In the genomic region with DNA sequence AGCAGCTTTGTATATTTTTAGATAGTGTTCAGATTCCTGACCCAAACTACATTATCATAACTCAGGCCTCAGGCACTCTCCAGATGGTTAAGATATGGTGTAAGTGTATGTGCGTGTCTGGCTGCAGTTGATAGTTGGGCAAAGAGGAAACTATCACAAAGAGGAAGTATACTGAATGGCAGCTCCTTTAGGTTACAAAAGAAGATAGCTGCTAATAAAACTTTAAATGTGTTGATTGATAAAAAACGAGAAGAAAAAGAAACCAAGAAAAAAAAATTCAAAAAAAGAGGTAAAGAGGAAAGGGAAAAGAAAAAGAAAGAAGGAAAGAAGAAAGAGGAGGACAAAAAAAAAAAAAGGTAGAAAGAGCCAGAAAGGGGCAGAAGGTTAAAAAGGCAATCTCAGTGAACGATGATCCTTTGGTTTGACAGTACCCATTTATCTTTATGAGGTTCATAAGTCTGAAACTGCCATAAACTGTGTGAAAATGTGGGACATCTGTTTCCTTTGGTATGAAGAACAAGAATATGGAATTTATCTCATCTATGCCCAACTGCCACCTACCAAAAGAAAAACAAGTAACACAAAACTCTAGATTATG, we compare ENCODE assay signal across 8 cellular contexts. TPM values are rescaled to one million over a fixed set of nuclear protein-coding genes. Genes with fewer than 3 reads are reported as not detected.
DNase-seq lines count a peak whose midpoint lies in the region; ATAC-seq and TF ChIP-seq lines count a peak whose summit lies in the region.

No MANE protein-coding gene starts in this region.

- no peaks in the 10 kb centered on the region for H3K27me3 ChIP-seq in CD8-positive, alpha-beta T cell (ENCODE audit: insufficient read depth, low read length)

- peaks cover 3% of the 10 kb centered on the region for H3K4me1 ChIP-seq in CD8-positive, alpha-beta T cell (ENCODE audit: insufficient read depth, low read length)

- H3K36me3 ChIP-seq in CD8-positive, alpha-beta T cell (ENCODE audit: insufficient read depth, low read length), result no peaks in the 10 kb centered on the region

- ATAC-seq in GM21717 (IDR thresholded peaks at IDR 0.05; ENCODE audit: unreplicated experiment) (peak; percentile 67), HG03442 (IDR thresholded peaks at IDR 0.05; ENCODE audit: unreplicated experiment) (no peak)
- no peak for ATAC-seq in CD8-positive, alpha-beta T cell

- no peaks in the 10 kb centered on the region for H3K9me3 ChIP-seq in CD8-positive, alpha-beta T cell (ENCODE audit: low read length)

- intact Hi-C loops in Calu3 (cut with micrococcal nuclease; ENCODE audit: unreplicated experiment), result no loop called here
- intact Hi-C loops in CD8-positive, alpha-beta T cell (cut with DNase I, micrococcal nuclease), result no loop called here

- TF ChIP-seq CTCF in NB4 (IDR thresholded peaks at IDR 0.05; ENCODE audit: low read depth, low read length) (no peak), fibroblast of pulmonary artery (IDR thresholded peaks at IDR 0.05; ENCODE audit: low read length, missing control alignments) (no peak), Calu3 (IDR thresholded peaks at IDR 0.05; ENCODE audit: unreplicated experiment) (no peak)
- no peak for TF ChIP-seq CTCF in CD8-positive, alpha-beta T cell (IDR thresholded peaks at IDR 0.05)

- BruUV-seq in Calu3 (replicated peaks; lab: Mats Ljungman, UMichigan), result no TSS peak

- CTCF ChIA-PET in Calu3 (lab: Charles Lee), result interaction anchor here (0.6 to 0.7 kb wide), 2 partner anchors 10 to 64 kb away, joined by 4 read pairs; no protein-coding TSS in a partner anchor
- CTCF ChIA-PET in CD8-positive, alpha-beta T cell (lab: Charles Lee), result no interaction called here

- no peak overlapping the region for H3K27ac ChIP-seq in CD8-positive, alpha-beta T cell (ENCODE audit: low read depth, low read length)

- POLR2A ChIA-PET in CD8-positive, alpha-beta T cell (lab: Charles Lee), result no interaction called here

- H3K4me3 Mint-ChIP-seq in Calu3 (ENCODE audit: low read depth, unreplicated experiment), result no peak overlapping the region
- H3K4me3 Mint-ChIP-seq in CD8-positive, alpha-beta T cell, result no peak overlapping the region

- peak; percentile 62 for DNase-seq in DMS 273 (lab: John Stamatoyannopoulos, UW; ENCODE audit: unreplicated experiment)
- peak; percentile 96 for DNase-seq in NB4 (ENCODE audit: low read depth)
- peak; percentile 50 for DNase-seq in fibroblast of pulmonary artery (ENCODE audit: low read depth)
- no peak for DNase-seq in Calu3
- DNase-seq in CD8-positive, alpha-beta T cell, result no peak
- DNase-seq in NCI-H1694 treated with DMSO at 0.1 percent for 48 hours (lab: John Stamatoyannopoulos, UW), result no peak

- H3K27ac Mint-ChIP-seq in Calu3 (ENCODE audit: unreplicated experiment), result no peak overlapping the region
- H3K27ac Mint-ChIP-seq in CD8-positive, alpha-beta T cell, result no peak overlapping the region

- no peaks in the 10 kb centered on the region for H3K36me3 Mint-ChIP-seq in Calu3 (ENCODE audit: insufficient read depth, unreplicated experiment)
- peaks cover 37% of the 10 kb centered on the region for H3K36me3 Mint-ChIP-seq in CD8-positive, alpha-beta T cell

- peaks cover 20% of the 10 kb centered on the region for H3K4me1 Mint-ChIP-seq in Calu3 (ENCODE audit: low read depth, unreplicated experiment)
- peaks cover 45% of the 10 kb centered on the region for H3K4me1 Mint-ChIP-seq in CD8-positive, alpha-beta T cell (ENCODE audit: low read depth)

- H3K4me3 ChIP-seq in NB4 (ENCODE audit: low read depth, low read length) (peak overlapping the region; percentile 12), fibroblast of pulmonary artery (replicated peaks; ENCODE audit: low read depth, low read length) (no peak overlapping the region)
- no peak overlapping the region for H3K4me3 ChIP-seq in CD8-positive, alpha-beta T cell (ENCODE audit: low read depth, low read length)

- TF ChIP-seq POLR2A in NB4 (IDR thresholded peaks at IDR 0.05; ENCODE audit: extremely low read depth, insufficient read length), result peak; percentile 16

- no peaks in the 10 kb centered on the region for H3K9me3 Mint-ChIP-seq in Calu3 (ENCODE audit: low read depth, unreplicated experiment)
- H3K9me3 Mint-ChIP-seq in CD8-positive, alpha-beta T cell, result no peaks in the 10 kb centered on the region

- H3K27me3 Mint-ChIP-seq in Calu3 (ENCODE audit: unreplicated experiment), result no peaks in the 10 kb centered on the region
- H3K27me3 Mint-ChIP-seq in CD8-positive, alpha-beta T cell (ENCODE audit: low read depth), result no peaks in the 10 kb centered on the region

RNA-seq across cellular contexts. Expression of a gene that starts 42.2 kb away (rescaled TPM):
- total RNA-seq in Calu3 (2022), result 39.1 and 44.1 TPM in 2 replicates
- 10 to 100 TPM; 46.5 to 47.3 TPM for total RNA-seq in CD8-positive, alpha-beta T cell

RNA-seq across cellular contexts. Expression of a gene that starts 45.8 kb away (rescaled TPM):
- 49.4 and 50.5 TPM in 2 replicates for total RNA-seq in Calu3 (2022)
- total RNA-seq in CD8-positive, alpha-beta T cell, result 10 to 100 TPM; 23.0 to 23.6 TPM

Comparison
In these comparisons a context has a peak if more than half of its experiments do, and no peak if none do; other contexts are left out.
1. DNase-seq: peak in DMS 273 (single experiment), NB4 (single experiment) and fibroblast of pulmonary artery (single experiment); none in Calu3 (single experiment), CD8-positive, alpha-beta T cell (0 of 7) and NCI-H1694 treated with DMSO at 0.1 percent for 48 hours (single experiment).